In the genomic region with DNA sequence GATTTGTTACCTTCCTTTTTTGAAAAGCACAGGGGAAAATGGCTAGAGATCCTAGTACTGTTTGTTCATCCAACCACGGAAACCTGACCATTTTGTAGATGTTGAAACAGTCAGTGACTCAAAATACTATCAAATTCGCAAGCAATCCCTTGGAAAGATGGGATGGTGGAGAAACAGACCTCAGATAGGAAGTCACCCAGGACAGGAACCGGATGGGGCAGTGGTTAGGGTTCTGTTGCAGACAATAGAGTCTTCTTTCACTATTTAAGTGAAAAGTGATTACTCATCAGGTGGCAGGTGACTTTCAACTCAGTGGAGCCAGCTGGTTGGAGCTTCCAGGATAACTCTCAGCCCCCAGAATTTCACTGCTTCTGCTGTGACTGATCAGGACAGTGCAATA, we compare ENCODE assay signal across 1 cellular context.
TF ChIP-seq lines count a peak whose summit lies in the region.

No MANE protein-coding gene starts in this region.

TF ChIP-seq in SK-N-SH, 30 proteins besides CTCF, POLR2A, EP300 and RAD21 (continued from another document):
- TF ChIP-seq, protein P1, sequence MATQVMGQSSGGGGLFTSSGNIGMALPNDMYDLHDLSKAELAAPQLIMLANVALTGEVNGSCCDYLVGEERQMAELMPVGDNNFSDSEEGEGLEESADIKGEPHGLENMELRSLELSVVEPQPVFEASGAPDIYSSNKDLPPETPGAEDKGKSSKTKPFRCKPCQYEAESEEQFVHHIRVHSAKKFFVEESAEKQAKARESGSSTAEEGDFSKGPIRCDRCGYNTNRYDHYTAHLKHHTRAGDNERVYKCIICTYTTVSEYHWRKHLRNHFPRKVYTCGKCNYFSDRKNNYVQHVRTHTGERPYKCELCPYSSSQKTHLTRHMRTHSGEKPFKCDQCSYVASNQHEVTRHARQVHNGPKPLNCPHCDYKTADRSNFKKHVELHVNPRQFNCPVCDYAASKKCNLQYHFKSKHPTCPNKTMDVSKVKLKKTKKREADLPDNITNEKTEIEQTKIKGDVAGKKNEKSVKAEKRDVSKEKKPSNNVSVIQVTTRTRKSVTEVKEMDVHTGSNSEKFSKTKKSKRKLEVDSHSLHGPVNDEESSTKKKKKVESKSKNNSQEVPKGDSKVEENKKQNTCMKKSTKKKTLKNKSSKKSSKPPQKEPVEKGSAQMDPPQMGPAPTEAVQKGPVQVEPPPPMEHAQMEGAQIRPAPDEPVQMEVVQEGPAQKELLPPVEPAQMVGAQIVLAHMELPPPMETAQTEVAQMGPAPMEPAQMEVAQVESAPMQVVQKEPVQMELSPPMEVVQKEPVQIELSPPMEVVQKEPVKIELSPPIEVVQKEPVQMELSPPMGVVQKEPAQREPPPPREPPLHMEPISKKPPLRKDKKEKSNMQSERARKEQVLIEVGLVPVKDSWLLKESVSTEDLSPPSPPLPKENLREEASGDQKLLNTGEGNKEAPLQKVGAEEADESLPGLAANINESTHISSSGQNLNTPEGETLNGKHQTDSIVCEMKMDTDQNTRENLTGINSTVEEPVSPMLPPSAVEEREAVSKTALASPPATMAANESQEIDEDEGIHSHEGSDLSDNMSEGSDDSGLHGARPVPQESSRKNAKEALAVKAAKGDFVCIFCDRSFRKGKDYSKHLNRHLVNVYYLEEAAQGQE (IDR thresholded peaks at IDR 0.05; ENCODE audit: low read depth, low read length): no peak
- TF ChIP-seq RXRA (IDR thresholded peaks at IDR 0.05; ENCODE audit: borderline replicate concordance, low read depth): no peak
- no peak for TF ChIP-seq RCOR1 (IDR thresholded peaks at IDR 0.05; ENCODE audit: low read length)
- TF ChIP-seq, protein P2, sequence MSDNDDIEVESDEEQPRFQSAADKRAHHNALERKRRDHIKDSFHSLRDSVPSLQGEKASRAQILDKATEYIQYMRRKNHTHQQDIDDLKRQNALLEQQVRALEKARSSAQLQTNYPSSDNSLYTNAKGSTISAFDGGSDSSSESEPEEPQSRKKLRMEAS (IDR thresholded peaks at IDR 0.05; ENCODE audit: low read depth): no peak
